17 cellular contexts compared by ENCODE assay signal in genomic region chr9:96487949-96488348, GRCh38. TPM values are rescaled to one million over a fixed set of nuclear protein-coding genes. Genes with fewer than 3 reads are reported as not detected.
DNase-seq lines count a peak whose midpoint lies in the region; ATAC-seq and TF ChIP-seq lines count a peak whose summit lies in the region.
"Had no signal": no experiment of that assay in that cellular context is flagged by ENCODE, and none has a peak within 500 bp of the region (broad histone marks: within the 10 kb centered on the region; RNA-seq: fewer than 3 reads in every experiment).

No MANE protein-coding gene starts in this region.

- H3K9me2 ChIP-seq in GM23338 (ENCODE audit: insufficient read depth): no peaks in the 10 kb centered on the region

- H3K9me3 Mint-ChIP-seq in GM23338 (no peaks in the 10 kb centered on the region; the same call in 2 of the 3 replicates), glutamatergic neuron (ENCODE audit: unreplicated experiment) (no peaks in the 10 kb centered on the region)
- H3K9me3 Mint-ChIP-seq: brain; stimulated activated naive CD8-positive, alpha-beta T cell treated with anti-CD3 and anti-CD28 coated beads, Interleukin-15, amount 100 ng/mL, for 72 hours had no signal

- no peak for TF ChIP-seq POLR2A in esophagus muscularis mucosa (IDR thresholded peaks at IDR 0.05; ENCODE audit: low read depth)

- no peaks in the 10 kb centered on the region; the same call in 1 of the 2 replicates for H4K20me1 ChIP-seq in GM23338 (replicated peaks; ENCODE audit: insufficient read depth)
- H4K20me1 ChIP-seq: BLaER1 treated with 17β-estradiol and CSF1 and Interleukin-3, amounts not matched to agents 10 nM and 100 nM had no signal

- H3K36me3 Mint-ChIP-seq in GM23338 (ENCODE audit: low read depth) (peaks cover 27% of the 10 kb centered on the region; the same call in 2 of the 3 replicates), glutamatergic neuron (ENCODE audit: unreplicated experiment) (peaks cover 7% of the 10 kb centered on the region)

- no peak for DNase-seq in esophagus muscularis mucosa (ENCODE audit: extremely low spot score)
- peak; percentile 79 for DNase-seq in left lobe of liver (ENCODE audit: low spot score)
- DNase-seq in substantia nigra (lab: John Stamatoyannopoulos, UW): peak in 1 of 49 donors; percentile 37
- no peak for DNase-seq in amniotic stem cell (lab: John Stamatoyannopoulos, UW)
- DNase-seq in GM23338 (ENCODE audit: low spot score): no peak
- DNase-seq in glutamatergic neuron: no peak
- DNase-seq: activated CD4-positive, alpha-beta T cell treated with anti-CD3 and anti-CD28 coated beads for 48 hours; activated naive CD4-positive, alpha-beta T cell; Kasumi-1; NCI-H1436; stimulated activated naive CD8-positive, alpha-beta T cell treated with anti-CD3 and anti-CD28 coated beads, Interleukin-15, amount 100 ng/mL, for 72 hours had no signal

- H3K27ac ChIP-seq in angular gyrus (ENCODE audit: low read depth, low read length) (peak overlapping the region; percentile 56), esophagus muscularis mucosa (replicated peaks in 1 of 4) (peak overlapping the region; percentile 74 to 84 (median 81)), substantia nigra (ENCODE audit: low read depth, low read length, poor library complexity, severe bottlenecking) (peak overlapping the region; percentile 29), GM23338 (ENCODE audit: low read depth) (no peak overlapping the region)
- H3K27ac ChIP-seq: BLaER1 treated with 17β-estradiol and CSF1 and Interleukin-3, amounts not matched to agents 10 nM and 100 nM; SK-N-MC had no signal

- no peak overlapping the region for H3K4me3 Mint-ChIP-seq in GM23338
- H3K4me3 Mint-ChIP-seq in glutamatergic neuron (ENCODE audit: unreplicated experiment): no peak overlapping the region
- H3K4me3 Mint-ChIP-seq: brain; stimulated activated naive CD8-positive, alpha-beta T cell treated with anti-CD3 and anti-CD28 coated beads, Interleukin-15, amount 100 ng/mL, for 72 hours had no signal

- no peak for TF ChIP-seq CTCF in esophagus muscularis mucosa (IDR thresholded peaks at IDR 0.05)
- TF ChIP-seq CTCF in GM23338 (conservative IDR thresholded peaks at IDR 0.05; ENCODE audit: low read depth in 2 of 2): no peak
- no peak for TF ChIP-seq CTCF in glutamatergic neuron (IDR thresholded peaks at IDR 0.05; ENCODE audit: partially characterized antibody, unreplicated experiment)

- no peaks in the 10 kb centered on the region for H3K9me3 ChIP-seq in esophagus muscularis mucosa
- H3K9me3 ChIP-seq: BLaER1 treated with 17β-estradiol and CSF1 and Interleukin-3, amounts not matched to agents 10 nM and 100 nM had no signal

- H3K36me3 ChIP-seq in esophagus muscularis mucosa: peaks cover 24 to 65% (median 55%) of the 10 kb centered on the region in 4 donors
- peaks cover 4% of the 10 kb centered on the region; the same call in 1 of the 2 replicates for H3K36me3 ChIP-seq in GM23338 (ENCODE audit: insufficient read depth)

- TF ChIP-seq EP300 in esophagus muscularis mucosa (IDR thresholded peaks at IDR 0.05): no peak

- no peak overlapping the region for H3K4me3 ChIP-seq in esophagus muscularis mucosa
- H3K4me3 ChIP-seq in GM23338: no peak overlapping the region
- H3K4me3 ChIP-seq: BLaER1 treated with 17β-estradiol and CSF1 and Interleukin-3, amounts not matched to agents 10 nM and 100 nM; SK-N-MC had no signal

- H3K4me2 ChIP-seq in GM23338: no peak overlapping the region
- H3K4me2 ChIP-seq: BLaER1 treated with 17β-estradiol and CSF1 and Interleukin-3, amounts not matched to agents 10 nM and 100 nM had no signal

- H3K4me1 ChIP-seq in esophagus muscularis mucosa: peaks cover 48 to 55% (median 51%) of the 10 kb centered on the region in 4 donors
- H3K4me1 ChIP-seq in GM23338 (ENCODE audit: insufficient read depth): no peaks in the 10 kb centered on the region

- no peaks in the 10 kb centered on the region for H3K4me1 Mint-ChIP-seq in GM23338
- no peaks in the 10 kb centered on the region for H3K4me1 Mint-ChIP-seq in glutamatergic neuron (ENCODE audit: low read depth, unreplicated experiment)

- no peak overlapping the region for H2AFZ ChIP-seq in GM23338

- H3K27me3 Mint-ChIP-seq in GM23338 (ENCODE audit: insufficient read depth, low read depth, poor library complexity) (no peaks in the 10 kb centered on the region), glutamatergic neuron (ENCODE audit: unreplicated experiment) (peaks cover 2% of the 10 kb centered on the region)
- H3K27me3 Mint-ChIP-seq: brain; progenitor cell of endocrine pancreas; stimulated activated naive CD8-positive, alpha-beta T cell treated with anti-CD3 and anti-CD28 coated beads, Interleukin-15, amount 100 ng/mL, for 72 hours had no signal

- ATAC-seq in left lobe of liver (peak; percentile 20), GM23338 (no peak), HG03565 (IDR thresholded peaks at IDR 0.05; ENCODE audit: unreplicated experiment) (no peak)
- ATAC-seq: stimulated activated naive CD8-positive, alpha-beta T cell treated with anti-CD3 and anti-CD28 coated beads, Interleukin-15, amount 100 ng/mL, for 72 hours had no signal

- no peaks in the 10 kb centered on the region for H3F3A ChIP-seq in GM23338 (replicated peaks; ENCODE audit: low read depth)

- no peaks in the 10 kb centered on the region for H3K79me2 ChIP-seq in GM23338 (replicated peaks; ENCODE audit: insufficient read depth)

- H3K27ac Mint-ChIP-seq in GM23338 (no peak overlapping the region), glutamatergic neuron (ENCODE audit: unreplicated experiment) (no peak overlapping the region)
- H3K27ac Mint-ChIP-seq: progenitor cell of endocrine pancreas; stimulated activated naive CD8-positive, alpha-beta T cell treated with anti-CD3 and anti-CD28 coated beads, Interleukin-15, amount 100 ng/mL, for 72 hours had no signal

- intact Hi-C loops in esophagus muscularis mucosa (cut with DNase I): no loop called here

- H3K27me3 ChIP-seq in esophagus muscularis mucosa (no peaks in the 10 kb centered on the region), GM23338 (ENCODE audit: insufficient read depth) (no peaks in the 10 kb centered on the region)
- H3K27me3 ChIP-seq: BLaER1 treated with 17β-estradiol and CSF1 and Interleukin-3, amounts not matched to agents 10 nM and 100 nM had no signal

- WGBS in esophagus muscularis mucosa: 52% methylated on average over 10 of the region's 10 CpGs

TF ChIP-seq in GM23338, 12 proteins besides CTCF, POLR2A, EP300 and RAD21:
- TF ChIP-seq ZNF114 (CRISPR knock-in tag; IDR thresholded peaks at IDR 0.05) (no peak), REST (IDR thresholded peaks at IDR 0.05; ENCODE audit: unreplicated experiment) (no peak), EZH2phosphoT487 (IDR thresholded peaks at IDR 0.05; ENCODE audit: unreplicated experiment) (no peak), ETS1 (IDR thresholded peaks at IDR 0.05) (no peak), EZH2 (IDR thresholded peaks at IDR 0.05; ENCODE audit: low read depth, unreplicated experiment) (no peak), ZNF331 (CRISPR knock-in tag; IDR thresholded peaks at IDR 0.05; ENCODE audit: low read depth) (no peak)
TF ChIP-seq in GM23338: peak in this region for 0.

RNA-seq across cellular contexts. Expression of gene HABP4, which starts 38.0 kb away (rescaled TPM):
- 10 to 100 TPM; 38.4 to 97.2 (median 54.2) TPM for total RNA-seq in esophagus muscularis mucosa
- 2.4 TPM for total RNA-seq in left lobe of liver
- 7.7 and 9.9 TPM in 2 replicates for total RNA-seq in GM23338 (2014; rRNA removed; shearing (Covaris generic))
- 8.8 and 11.1 TPM in 2 replicates for polyA plus RNA-seq in GM23338 (2016; fragmentation: Nextera tagmentation; extraction: Ambion mirVana)
- total RNA-seq in glutamatergic neuron (ENCODE audit: unreplicated experiment): 21.4 TPM
